In genomic region chr2:45651415-45652089, GRCh38 we compare ENCODE assay signal across 8 cellular contexts. TPM values are rescaled to one million over a fixed set of nuclear protein-coding genes. Genes with fewer than 3 reads are reported as not detected.
DNase-seq lines count a peak whose midpoint lies in the region; ATAC-seq, FAIRE-seq and TF ChIP-seq lines count a peak whose summit lies in the region.

Gene PRKCE (plus strand): TSS chr2:45651675.

- peak within 1 kb of the TSS; percentile 91 for H3K4me3 Mint-ChIP-seq in Caco-2 (ENCODE audit: unreplicated experiment)

- DNase-seq in Caco-2 (peak; percentile 30 to 43), dermis microvascular lymphatic vessel endothelial cell (ENCODE audit: low read depth in 2 of 2) (peak; percentile 22 to 53), HepG2 (ENCODE audit: low spot score) (no peak), HPDE6-E6E7 (ENCODE audit: extremely low spot score) (no peak)
- DNase-seq in activated CD4-positive, alpha-beta T cell treated with anti-CD3 and anti-CD28 coated beads for 4 hours: peak; percentile 55
- DNase-seq in stimulated activated CD4-positive, alpha-beta T cell treated with anti-CD3 and anti-CD28 coated beads, Interleukin-2, amount 100 ng/mL, for 4 hours (ENCODE audit: low read depth): peak; percentile 27

- FAIRE-seq in HepG2 (lab: Jason Lieb, UNC): no peak

- peak within 1 kb of the TSS; percentile 46 for H3K9ac ChIP-seq in HUES64 (ENCODE audit: low read depth, low read length)
- peak within 1 kb of the TSS; percentile 50 for H3K9ac ChIP-seq in HepG2 (ENCODE audit: insufficient read depth, low read depth, low read length)

- H3K27ac Mint-ChIP-seq in Caco-2 (ENCODE audit: unreplicated experiment): peak within 1 kb of the TSS; percentile 82

- CTCF ChIA-PET in Caco-2 (lab: Charles Lee): interaction anchor here (0.6 kb wide), 2 partner anchors 208 to 1308 kb away, joined by 4 to 7 read pairs; no protein-coding TSS in a partner anchor
- CTCF ChIA-PET in HepG2 (lab: Yijun Ruan, JAX; ENCODE audit: low intra/inter-chr PET ratio, low total read pairs): interaction anchor here (1.6 kb wide), 1 partner anchor 127 kb away, joined by 5 read pairs; no protein-coding TSS in a partner anchor

- BruUV-seq in Caco-2 (replicated peaks; lab: Mats Ljungman, UMichigan): no TSS peak
- BruUV-seq in HepG2 (replicated peaks; lab: Mats Ljungman, UMichigan): no TSS peak

- H3K4me1 ChIP-seq in Caco-2: peaks cover 5% of the 10 kb centered on the region; the same call in 1 of the 2 replicates
- H3K4me1 ChIP-seq in HUES64 (ENCODE audit: insufficient read depth, low read length): peaks cover 7% of the 10 kb centered on the region; the same call in 1 of the 2 replicates
- peaks cover 42% of the 10 kb centered on the region for H3K4me1 ChIP-seq in HepG2 (ENCODE audit: insufficient read depth, low read length)

- TF ChIP-seq CTCF in Caco-2 (IDR thresholded peaks at IDR 0.05; ENCODE audit: insufficient read depth in 1 of 2, low read depth in 1 of 2, low read length in 1 of 2, severe bottlenecking in 1 of 2, unreplicated experiment in 1 of 2) (no peak), HepG2 (CRISPR knock-in tag; IDR thresholded peaks at IDR 0.05) (no peak)

- peaks cover 13% of the 10 kb centered on the region for H3K27me3 Mint-ChIP-seq in Caco-2 (ENCODE audit: insufficient read depth, unreplicated experiment)

- H3K9me3 Mint-ChIP-seq in Caco-2 (ENCODE audit: unreplicated experiment): no peaks in the 10 kb centered on the region

- peaks cover 14% of the 10 kb centered on the region for H3K36me3 Mint-ChIP-seq in Caco-2 (ENCODE audit: insufficient read depth, unreplicated experiment)

- TF ChIP-seq POLR2A in HepG2 (IDR thresholded peaks at IDR 0.05; ENCODE audit: insufficient read depth in 1 of 2, low read depth in 2 of 2, low read length in 2 of 2): no peak

- H3K27ac ChIP-seq in HUES64 (ENCODE audit: low read depth, low read length) (no peak within 1 kb of the TSS; the same call in 1 of the 2 replicates), HepG2 (ENCODE audit: extremely low read length, insufficient read depth, low read length) (peak within 1 kb of the TSS; percentile 57)

- TF ChIP-seq RAD21 in HepG2 (CRISPR knock-in tag; IDR thresholded peaks at IDR 0.05): no peak

- H3K4me1 Mint-ChIP-seq in Caco-2 (ENCODE audit: low read depth, unreplicated experiment): peaks cover 14% of the 10 kb centered on the region

- POLR2A ChIA-PET in Caco-2 (lab: Charles Lee) (no interaction called here), HepG2 (lab: Yijun Ruan, JAX) (interaction anchor here (0.6 kb wide), 1 partner anchor 27 kb away, joined by 3 read pairs; no protein-coding TSS in a partner anchor)

- ATAC-seq in GM21423 (IDR thresholded peaks at IDR 0.05; ENCODE audit: unreplicated experiment) (peak; percentile 19), HepG2 (peak; percentile 28)

- in situ Hi-C loops in HepG2 (cut with HindIII; ENCODE audit: extremely low pct_ligation_motif_present, low pct_unique_long_range_greater_than_20kb): no loop called here

- H3K36me3 ChIP-seq in Caco-2 (ENCODE audit: control insufficient read depth, insufficient read depth, low read length): no peaks in the 10 kb centered on the region
- H3K36me3 ChIP-seq in HUES64 (ENCODE audit: insufficient read depth, low read length): no peaks in the 10 kb centered on the region
- H3K36me3 ChIP-seq in HepG2 (replicated peaks in 1 of 2; ENCODE audit: control insufficient read depth in 1 of 2, insufficient read depth in 2 of 2, low read length in 2 of 2): no peaks in the 10 kb centered on the region

- under 1% methylated on average over 64 of the region's 66 CpGs for WGBS in HUES64
- WGBS in HepG2 (ENCODE audit: low lambda C conversion rate): 2% methylated on average over 45 of the region's 66 CpGs

- intact Hi-C loops in Caco-2 (cut with micrococcal nuclease; ENCODE audit: unreplicated experiment) (no loop called here), HepG2 (cut with micrococcal nuclease; ENCODE audit: unreplicated experiment) (loop anchor here (2.0 kb wide), 1 partner anchor 643 kb away; no protein-coding TSS in a partner anchor)

- H3K79me2 ChIP-seq in HepG2 (ENCODE audit: insufficient read depth, low read length): no peaks in the 10 kb centered on the region

- H3K27me3 ChIP-seq in Caco-2 (replicated peaks; ENCODE audit: control insufficient read depth, insufficient read depth, low read length): no peaks in the 10 kb centered on the region
- H3K27me3 ChIP-seq in HUES64 (ENCODE audit: insufficient read depth, low read length): peaks cover 88% of the 10 kb centered on the region
- peaks cover 0 to 15% of the 10 kb centered on the region in 2 experiments; a peak in 2 of 5 replicates for H3K27me3 ChIP-seq in HepG2 (ENCODE audit: control insufficient read depth in 1 of 2, insufficient read depth in 2 of 2, low read length in 2 of 2)

- H3K4me3 ChIP-seq in Caco-2 (ENCODE audit: low read depth, low read length) (peak within 1 kb of the TSS; percentile 70), HUES64 (ENCODE audit: low read length) (peak within 1 kb of the TSS; percentile 76), HepG2 (replicated peaks in 1 of 3; ENCODE audit: insufficient read depth in 1 of 3, low read depth in 2 of 3, low read length in 3 of 3) (peak within 1 kb of the TSS; percentile 80 to 89 (median 82))

- H3K4me2 ChIP-seq in HepG2 (ENCODE audit: low read depth, low read length): peak within 1 kb of the TSS; percentile 94

- TF ChIP-seq EP300 in HepG2 (IDR thresholded peaks at IDR 0.05; ENCODE audit: low read depth in 2 of 2, low read length in 2 of 2) (no peak), HepG2 (CRISPR knock-in tag; IDR thresholded peaks at IDR 0.05; ENCODE audit: borderline replicate concordance) (no peak)

- H2AFZ ChIP-seq in HepG2 (ENCODE audit: low read length): no peak within 1 kb of the TSS

- H4K20me1 ChIP-seq in HepG2 (ENCODE audit: insufficient read depth, low read length): no peaks in the 10 kb centered on the region

- H3K9me3 ChIP-seq in Caco-2 (no peaks in the 10 kb centered on the region), HUES64 (ENCODE audit: insufficient read depth, low read depth, low read length) (no peaks in the 10 kb centered on the region), HepG2 (ENCODE audit: low read length) (no peaks in the 10 kb centered on the region)

TF ChIP-seq in HepG2, 621 proteins besides CTCF, POLR2A, EP300 and RAD21 (continues in another document):
- TF ChIP-seq NR2F6 (IDR thresholded peaks at IDR 0.05): no peak
- TF ChIP-seq NR2F6 (CRISPR knock-in tag; IDR thresholded peaks at IDR 0.05): no peak
- 0 out of 2 replicates have a peak, but pooled peaks have one; percentile 32 for TF ChIP-seq ZNF784 (CRISPR knock-in tag; IDR thresholded peaks at IDR 0.05; ENCODE audit: borderline replicate concordance)
- peak; percentile 54; the same call in 1 of the 2 replicates for TF ChIP-seq ZNF776 (CRISPR knock-in tag; IDR thresholded peaks at IDR 0.05)
- TF ChIP-seq MED13 (CRISPR knock-in tag; IDR thresholded peaks at IDR 0.05): 0 out of 2 replicates have a peak, but pooled peaks have one; percentile 12
- TF ChIP-seq ZNF256 (CRISPR knock-in tag; conservative IDR thresholded peaks at IDR 0.05): no peak
- 0 out of 2 replicates have a peak, but pooled peaks have one; percentile 6 for TF ChIP-seq DR1 (CRISPR knock-in tag; IDR thresholded peaks at IDR 0.05)
- TF ChIP-seq ATF7 (IDR thresholded peaks at IDR 0.05): no peak
- no peak for TF ChIP-seq ATF7 (CRISPR knock-in tag; IDR thresholded peaks at IDR 0.05)
- no peak for TF ChIP-seq ZNF619 (CRISPR knock-in tag; IDR thresholded peaks at IDR 0.05)
- peak; percentile 33 for TF ChIP-seq HNRNPK (IDR thresholded peaks at IDR 0.05; ENCODE audit: low read depth, low read length, poor library complexity, severe bottlenecking)
- TF ChIP-seq ZNF326 (CRISPR knock-in tag; IDR thresholded peaks at IDR 0.05; ENCODE audit: borderline replicate concordance): no peak
- no peak for TF ChIP-seq MTF2 (CRISPR knock-in tag; IDR thresholded peaks at IDR 0.05; ENCODE audit: borderline replicate concordance)
- 0 out of 2 replicates have a peak, but pooled peaks have one; percentile 9 for TF ChIP-seq MEIS1 (CRISPR knock-in tag; IDR thresholded peaks at IDR 0.05; ENCODE audit: borderline replicate concordance)
- no peak for TF ChIP-seq KDM1A (CRISPR knock-in tag; IDR thresholded peaks at IDR 0.05)

RNA-seq across cellular contexts. Expression of gene PRKCE, which starts in this region (rescaled TPM):
- total RNA-seq in Caco-2 (2022) (3.6 and 4.4 TPM in 2 replicates), dermis microvascular lymphatic vessel endothelial cell (28.4 and 30.7 TPM in 2 replicates), HepG2 (2016; rRNA removed; fragmentation: Illumina TruSeq; extraction: Trizol) (3.9 and 4.0 TPM in 2 replicates)
- 0.80 TPM for polyA plus RNA-seq in HUES64 (2013, experiment 1 of 2)
- 0.76 TPM for polyA plus RNA-seq in HUES64 (2013, experiment 2 of 2)
- 5.8 and 6.3 TPM in 2 replicates for total RNA-seq in HepG2 (2016; cell fraction: cytosol; rRNA removed; fragmentation: Illumina TruSeq; extraction: Trizol; ENCODE audit: low read depth)
- total RNA-seq in HepG2 (2016; cell fraction: insoluble cytoplasmic fraction; rRNA removed; fragmentation: Illumina TruSeq; extraction: Trizol): 2.5 and 3.7 TPM in 2 replicates
- 2.8 and 4.3 TPM in 2 replicates for total RNA-seq in HepG2 (2016; cell fraction: membrane; rRNA removed; fragmentation: Illumina TruSeq; extraction: Trizol)
- total RNA-seq in HepG2 (2016; cell fraction: nucleus; rRNA removed; fragmentation: Illumina TruSeq; extraction: Trizol): 9.8 and 10.1 TPM in 2 replicates
- polyA plus RNA-seq in HepG2 (2011; rRNA removed): 1.0 and 1.6 TPM in 2 replicates
- 0.99 and 1.2 TPM in 2 replicates for polyA plus RNA-seq in HepG2 (2011; cell fraction: cytosol; rRNA removed)
- polyA plus RNA-seq in HepG2 (2011; cell fraction: nucleus; rRNA removed): 2.2 and 2.6 TPM in 2 replicates
- 0.34 and 0.72 TPM in 2 replicates for polyA plus RNA-seq in HepG2 (2012)
- 1.2 and 1.6 TPM in 2 replicates for polyA plus RNA-seq in HepG2 (2016; cell fraction: cytosol; fragmentation: Illumina TruSeq; extraction: Trizol; ENCODE audit: low read depth)
- polyA plus RNA-seq in HepG2 (2016; cell fraction: insoluble cytoplasmic fraction; fragmentation: Illumina TruSeq; extraction: Trizol; ENCODE audit: low read depth): 2.3 and 2.6 TPM in 2 replicates
- polyA plus RNA-seq in HepG2 (2016; cell fraction: membrane; fragmentation: Illumina TruSeq; extraction: Trizol; ENCODE audit: low read depth): 1.1 and 1.8 TPM in 2 replicates
- 3.1 and 4.0 TPM in 2 replicates for polyA plus RNA-seq in HepG2 (2016; cell fraction: nucleus; fragmentation: Illumina TruSeq; extraction: Trizol; ENCODE audit: insufficient read depth, low read depth)
- polyA minus RNA-seq in HepG2 (2011; rRNA and poly(A)+ RNA removed; ENCODE audit: low replicate concordance): 5.2 and 64.1 TPM in 2 replicates
- polyA minus RNA-seq in HepG2 (2011; cell fraction: cytosol; rRNA and poly(A)+ RNA removed): 3.1 and 3.9 TPM in 2 replicates
- polyA minus RNA-seq in HepG2 (2011; cell fraction: nucleus; rRNA and poly(A)+ RNA removed): 16.6 and 18.0 TPM in 2 replicates

Comparison
In these comparisons a context has a peak if more than half of its experiments do, and no peak if none do; other contexts are left out.
1. DNase-seq: peak in Caco-2 (2 of 2), activated CD4-positive, alpha-beta T cell treated with anti-CD3 and anti-CD28 coated beads for 4 hours (2 of 2), dermis microvascular lymphatic vessel endothelial cell (2 of 2) and stimulated activated CD4-positive, alpha-beta T cell treated with anti-CD3 and anti-CD28 coated beads, Interleukin-2, amount 100 ng/mL, for 4 hours (single experiment); none in HepG2 (single experiment) and HPDE6-E6E7 (single experiment).
2. Peak in every context shown above with its lines, with median percentiles within 50 percentile points of each other: H3K4me3 ChIP-seq.